In the genomic region with DNA sequence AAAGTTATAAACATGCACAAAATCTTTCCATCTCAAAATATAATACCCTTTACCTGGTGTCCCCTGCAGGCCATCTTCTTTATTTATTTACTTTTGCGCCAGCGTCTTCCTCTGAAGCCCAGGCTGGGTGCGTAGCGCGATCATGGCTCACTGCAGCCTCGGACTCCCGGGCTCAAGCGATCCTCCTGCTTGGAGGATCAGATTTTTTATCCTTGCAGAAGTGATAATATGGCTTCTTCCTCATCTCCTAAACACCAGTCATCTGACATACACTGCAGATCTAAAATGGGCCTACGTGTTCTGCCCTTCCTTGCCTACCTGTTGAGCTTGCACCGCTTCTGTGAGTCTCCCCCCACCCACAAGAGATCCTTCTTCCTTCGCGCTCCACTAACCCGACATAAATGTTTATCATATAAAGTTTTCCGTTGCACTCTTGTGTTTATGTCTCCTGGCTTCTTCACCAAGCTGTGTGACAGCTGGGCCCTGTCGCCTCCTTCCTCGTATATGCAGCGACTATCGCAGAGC, we compare ENCODE assay signal across 8 cellular contexts. TPM values are rescaled to one million over a fixed set of nuclear protein-coding genes. Genes with fewer than 3 reads are reported as not detected.
DNase-seq lines count a peak whose midpoint lies in the region; ATAC-seq and TF ChIP-seq lines count a peak whose summit lies in the region.

No MANE protein-coding gene starts in this region.

- peak; percentile 43 for DNase-seq in activated CD4-positive, alpha-beta T cell treated with anti-CD3 and anti-CD28 coated beads for 36 hours
- DNase-seq in activated CD4-positive, alpha-beta T cell treated with anti-CD3 and anti-CD28 coated beads, Interleukin-2, amount 50 U/mL, for 48 hours: no peak
- DNase-seq in right lobe of liver (no peak), vagina (ENCODE audit: extremely low spot score in 2 of 2) (no peak), AG08395 (ENCODE audit: low spot score) (no peak), cerebellar cortex (ENCODE audit: low spot score) (no peak)

- H3K36me3 Mint-ChIP-seq in activated CD4-positive, alpha-beta T cell treated with anti-CD3 and anti-CD28 coated beads for 36 hours (ENCODE audit: low read depth): peaks cover 20% of the 10 kb centered on the region

- H3K36me3 ChIP-seq in right lobe of liver (no peaks in the 10 kb centered on the region), vagina (no peaks in the 10 kb centered on the region)

- peak; percentile 19 for ATAC-seq in activated CD4-positive, alpha-beta T cell treated with anti-CD3 and anti-CD28 coated beads for 36 hours
- ATAC-seq in HG03196 (IDR thresholded peaks at IDR 0.05; ENCODE audit: unreplicated experiment): peak; percentile 10
- ATAC-seq in right lobe of liver: peak in 1 of 4 donors; percentile 1

- 29% methylated on average over 18 of the region's 18 CpGs for WGBS in right lobe of liver (ENCODE audit: insufficient coverage, low coverage, low lambda C conversion rate, missing lambda C conversion rate)

- H3K27ac ChIP-seq in angular gyrus (ENCODE audit: low read depth, low read length) (peak overlapping the region; percentile 80), right lobe of liver (peak overlapping the region in 2 of 3 donors; percentile 21 to 75), vagina (peak overlapping the region; percentile 87)

- peak overlapping the region; percentile 16 to 69 (median 66) for H3K4me3 ChIP-seq in right lobe of liver
- H3K4me3 ChIP-seq in vagina: peak overlapping the region; percentile 57 to 64

- intact Hi-C loops in activated CD4-positive, alpha-beta T cell treated with anti-CD3 and anti-CD28 coated beads for 36 hours (cut with DNase I, micrococcal nuclease): loop anchor here (1.0 to 5.0 kb wide), 17 partner anchors 33 to 349 kb away; a partner anchor contains a TSS
- intact Hi-C loops in right lobe of liver (cut with DNase I): loop anchor here in 1 of 2 donors (10.0 kb wide), 2 partner anchors 68 to 212 kb away; no protein-coding TSS in a partner anchor
- intact Hi-C loops in vagina (cut with DNase I): loop anchor here (5.0 to 10.0 kb wide), 4 partner anchors 35 to 198 kb away; a partner anchor contains a TSS

- H3K27me3 Mint-ChIP-seq in activated CD4-positive, alpha-beta T cell treated with anti-CD3 and anti-CD28 coated beads for 36 hours: no peaks in the 10 kb centered on the region

- CTCF ChIA-PET in activated CD4-positive, alpha-beta T cell treated with anti-CD3 and anti-CD28 coated beads for 36 hours (lab: Charles Lee): interaction anchor here (0.5 to 3.4 kb wide), 24 partner anchors 9 to 571 kb away, joined by 3 to 18 read pairs (median 4); a partner anchor contains a TSS

- H3K9me3 ChIP-seq in right lobe of liver: no peaks in the 10 kb centered on the region
- no peaks in the 10 kb centered on the region for H3K9me3 ChIP-seq in vagina

- H3K4me3 Mint-ChIP-seq in activated CD4-positive, alpha-beta T cell treated with anti-CD3 and anti-CD28 coated beads for 36 hours: no peak overlapping the region

- TF ChIP-seq CTCF in right lobe of liver (IDR thresholded peaks at IDR 0.05) (no peak), vagina (IDR thresholded peaks at IDR 0.05) (no peak)

- no peak for TF ChIP-seq POLR2A in right lobe of liver (IDR thresholded peaks at IDR 0.05)
- no peak for TF ChIP-seq POLR2A in vagina (IDR thresholded peaks at IDR 0.05)

- no peaks in the 10 kb centered on the region for H3K9me3 Mint-ChIP-seq in activated CD4-positive, alpha-beta T cell treated with anti-CD3 and anti-CD28 coated beads for 36 hours (ENCODE audit: low read depth)

- H3K27ac Mint-ChIP-seq in activated CD4-positive, alpha-beta T cell treated with anti-CD3 and anti-CD28 coated beads for 36 hours: no peak overlapping the region

- H3K4me1 ChIP-seq in right lobe of liver (peaks cover 0 to 35% (median 10%) of the 10 kb centered on the region in 4 donors), vagina (peaks cover 56% of the 10 kb centered on the region)

- POLR2A ChIA-PET in activated CD4-positive, alpha-beta T cell treated with anti-CD3 and anti-CD28 coated beads for 36 hours (lab: Charles Lee): interaction anchor here (0.6 to 2.0 kb wide), 12 partner anchors 8 to 322 kb away, joined by 3 to 17 read pairs (median 6); a partner anchor contains a TSS

- H3K27me3 ChIP-seq in right lobe of liver (no peaks in the 10 kb centered on the region), vagina (no peaks in the 10 kb centered on the region)

- H3K4me1 Mint-ChIP-seq in activated CD4-positive, alpha-beta T cell treated with anti-CD3 and anti-CD28 coated beads for 36 hours: peaks cover 25% of the 10 kb centered on the region

RNA-seq across cellular contexts. Expression of a gene that starts 0.5 kb away (rescaled TPM):
- 100 to 1,000 TPM; 263 to 308 TPM for total RNA-seq in activated CD4-positive, alpha-beta T cell treated with anti-CD3 and anti-CD28 coated beads for 36 hours
- 100 to 1,000 TPM; 132 to 150 (median 141) TPM for total RNA-seq in right lobe of liver
- total RNA-seq in vagina: 120 TPM

RNA-seq across cellular contexts. Expression of a gene that starts 32.8 kb away (rescaled TPM):
- 1 to 10 TPM; 2.5 to 2.6 TPM for total RNA-seq in activated CD4-positive, alpha-beta T cell treated with anti-CD3 and anti-CD28 coated beads for 36 hours
- total RNA-seq in right lobe of liver (1,000 to 10,000 TPM in 3 of 6 experiments, 100 to 1,000 TPM in 3; 331 to 4,402 (median 1,032) TPM), vagina (142 TPM)

Comparison
In these comparisons a context has a peak if more than half of its experiments do, and no peak if none do; other contexts are left out.
1. RNA of a gene that starts 32.8 kb away (total RNA-seq): 331 to 4,402 TPM in right lobe of liver and 142 TPM in vagina (single experiment); 2.5 to 2.6 TPM in activated CD4-positive, alpha-beta T cell treated with anti-CD3 and anti-CD28 coated beads for 36 hours; every median in the first group is over 10 times any median in the second.
2. Peak in every context shown above with its lines, with median percentiles within 50 percentile points of each other: H3K27ac ChIP-seq.